In the genomic region with DNA sequence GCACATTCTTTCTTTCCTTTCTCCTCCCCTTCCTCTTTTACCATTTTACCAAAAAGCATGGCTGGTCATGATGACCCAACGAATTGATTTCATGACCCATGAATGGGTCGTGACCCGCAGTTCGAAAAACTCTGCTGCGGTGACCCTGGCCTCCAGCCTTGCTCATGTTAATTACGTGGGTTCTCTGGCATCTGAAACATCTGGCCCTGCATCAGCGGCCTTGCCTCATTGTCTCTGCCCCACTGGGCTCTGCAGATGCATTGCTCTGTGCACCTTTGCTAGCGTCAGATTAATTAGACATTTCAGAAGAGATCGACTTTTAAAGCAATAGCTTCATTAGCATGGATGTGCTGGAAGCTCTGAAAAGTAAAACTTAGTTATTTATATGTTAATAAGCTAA, we compare ENCODE assay signal across 19 cellular contexts.
"Had no signal": no experiment of that assay in that cellular context is flagged by ENCODE, and none has a peak within 500 bp of the region (broad histone marks: within the 10 kb centered on the region; RNA-seq: fewer than 3 reads in every experiment).

No MANE protein-coding gene starts in this region.

- ATAC-seq: activated T-cell treated with anti-CD3 and anti-CD28 coated beads, Interleukin-2, amount 50 U/mL, for 72 hours; naive thymus-derived CD8-positive, alpha-beta T cell; stimulated activated naive B cell treated with anti-CD40 and anti-IgM and Interleukin-4, amounts not matched to agents 10 μg/mL and 1 μg/mL and 100 μg/mL, for 72 hours had no signal

- H3K4me3 Mint-ChIP-seq: activated naive CD4-positive, alpha-beta T cell treated with anti-CD3 and anti-CD28 coated beads, Interleukin-2, amount 50 U/mL, for 24 hours; activated T-cell treated with anti-CD3 and anti-CD28 coated beads, Interleukin-2, amount 50 U/mL, for 72 hours; immature natural killer cell; naive thymus-derived CD8-positive, alpha-beta T cell; stimulated activated naive B cell treated with anti-CD40 and anti-IgM and Interleukin-4, amounts not matched to agents 10 μg/mL and 1 μg/mL and 100 μg/mL, for 72 hours had no signal

- H3K4me1 ChIP-seq: adrenal gland, esophagus squamous epithelium, sigmoid colon, upper lobe of left lung had no signal

- H3K27ac ChIP-seq: adrenal gland, esophagus squamous epithelium, sigmoid colon, thoracic aorta, upper lobe of left lung, VCaP had no signal

- H3K9me3 ChIP-seq: adrenal gland, esophagus squamous epithelium, sigmoid colon had no signal

- H3K36me3 ChIP-seq: adrenal gland, esophagus squamous epithelium, sigmoid colon, thoracic aorta, upper lobe of left lung had no signal

- H3K36me3 Mint-ChIP-seq: activated naive CD4-positive, alpha-beta T cell treated with anti-CD3 and anti-CD28 coated beads, Interleukin-2, amount 50 U/mL, for 24 hours; immature natural killer cell; naive thymus-derived CD8-positive, alpha-beta T cell; stimulated activated naive B cell treated with anti-CD40 and anti-IgM and Interleukin-4, amounts not matched to agents 10 μg/mL and 1 μg/mL and 100 μg/mL, for 72 hours had no signal

- DNase-seq: activated CD4-positive, alpha-beta T cell treated with anti-CD3 and anti-CD28 coated beads for 1 hour; activated CD8-positive, alpha-beta memory T cell treated with anti-CD3 and anti-CD28 coated beads for 24 hours; activated CD8-positive, alpha-beta memory T cell treated with anti-CD3 and anti-CD28 coated beads, Interleukin-2, amount 50 U/mL, for 48 hours; activated effector memory CD4-positive, alpha-beta T cell treated with anti-CD3 and anti-CD28 coated beads, Interleukin-2, amount 50 U/mL, for 16 hours; activated T-cell treated with anti-CD3 and anti-CD28 coated beads, Interleukin-2, amount 50 U/mL, for 72 hours; adrenal gland; effector memory CD4-positive, alpha-beta T cell; esophagus squamous epithelium; immature natural killer cell; naive thymus-derived CD8-positive, alpha-beta T cell; posterior cingulate gyrus; sigmoid colon; stimulated activated CD4-positive, alpha-beta T cell treated with anti-CD3 and anti-CD28 coated beads, Interleukin-4, amount 100 ng/mL, for 24 hours; stimulated activated naive B cell treated with anti-CD40 and anti-IgM and Interleukin-4, amounts not matched to agents 10 μg/mL and 1 μg/mL and 100 μg/mL, for 72 hours; T-helper 2 cell; upper lobe of left lung had no signal

- H3K27ac Mint-ChIP-seq: activated naive CD4-positive, alpha-beta T cell treated with anti-CD3 and anti-CD28 coated beads, Interleukin-2, amount 50 U/mL, for 24 hours; activated T-cell treated with anti-CD3 and anti-CD28 coated beads, Interleukin-2, amount 50 U/mL, for 72 hours; immature natural killer cell; stimulated activated naive B cell treated with anti-CD40 and anti-IgM and Interleukin-4, amounts not matched to agents 10 μg/mL and 1 μg/mL and 100 μg/mL, for 72 hours had no signal

- H3K4me3 ChIP-seq: adrenal gland, esophagus squamous epithelium, sigmoid colon, thoracic aorta, upper lobe of left lung had no signal

- H3K4me1 Mint-ChIP-seq: activated naive CD4-positive, alpha-beta T cell treated with anti-CD3 and anti-CD28 coated beads, Interleukin-2, amount 50 U/mL, for 24 hours; immature natural killer cell; naive thymus-derived CD8-positive, alpha-beta T cell; stimulated activated naive B cell treated with anti-CD40 and anti-IgM and Interleukin-4, amounts not matched to agents 10 μg/mL and 1 μg/mL and 100 μg/mL, for 72 hours had no signal

- H3K27me3 ChIP-seq: adrenal gland, esophagus squamous epithelium, sigmoid colon, upper lobe of left lung had no signal

- H3K9me3 Mint-ChIP-seq: activated naive CD4-positive, alpha-beta T cell treated with anti-CD3 and anti-CD28 coated beads, Interleukin-2, amount 50 U/mL, for 24 hours had no signal
